20 cellular contexts compared by ENCODE assay signal in genomic region chrX:23826653-23827052, GRCh38. TPM values are rescaled to one million over a fixed set of nuclear protein-coding genes. Genes with fewer than 3 reads are reported as not detected.
A peak's percentile ranks its signal among the peaks of the same experiment; 100 is the strongest.
DNase-seq lines count a peak whose midpoint lies in the region; ATAC-seq, FAIRE-seq and TF ChIP-seq lines count a peak whose summit lies in the region.
"Had no signal": no experiment of that assay in that cellular context is flagged by ENCODE, and none has a peak within 500 bp of the region (broad histone marks: within the 10 kb centered on the region; RNA-seq: fewer than 3 reads in every experiment).

No MANE protein-coding gene starts in this region.

- H3K79me2 ChIP-seq in endothelial cell of umbilical vein (ENCODE audit: control insufficient read depth, insufficient read depth, low read length), result no peaks in the 10 kb centered on the region

- H3K9me1 ChIP-seq in endothelial cell of umbilical vein (replicated peaks; ENCODE audit: control insufficient read depth, extremely low read depth, insufficient read depth, low read length), result no peaks in the 10 kb centered on the region

- no peak overlapping the region for H3K9ac ChIP-seq in endothelial cell of umbilical vein (replicated peaks; ENCODE audit: extremely low read depth, insufficient read depth, low read length)

- no peaks in the 10 kb centered on the region for H3K27me3 ChIP-seq in endothelial cell of umbilical vein (ENCODE audit: control insufficient read depth in 2 of 2, insufficient read depth in 2 of 2, low read length in 2 of 2)

- H3K4me2 ChIP-seq in endothelial cell of umbilical vein (ENCODE audit: insufficient read depth, low read length), result no peak overlapping the region

- POLR2A ChIA-PET in endothelial cell of umbilical vein (lab: Charles Lee), result interaction anchor here (0.6 kb wide), 1 partner anchor 10 kb away, joined by 4 read pairs; no protein-coding TSS in a partner anchor

- ATAC-seq in activated T-cell treated with anti-CD3 and anti-CD28 coated beads, Interleukin-2, amount 50 U/mL, for 72 hours (replicated peaks in 1 of 2), result no peak
- ATAC-seq in HG02885 (IDR thresholded peaks at IDR 0.05; ENCODE audit: poor library complexity, unreplicated experiment), result no peak
- ATAC-seq: CD8-positive, alpha-beta T cell had no signal

- no peaks in the 10 kb centered on the region for H3K4me1 ChIP-seq in endothelial cell of umbilical vein (ENCODE audit: control insufficient read depth, extremely low read depth, insufficient read depth, low read length)

- CTCF ChIA-PET in endothelial cell of umbilical vein (lab: Charles Lee), result no interaction called here

- no peak overlapping the region for H3K27ac ChIP-seq in endothelial cell of umbilical vein (ENCODE audit: insufficient read depth, low read depth, low read length)

- peaks cover 16% of the 10 kb centered on the region for H3K4me1 Mint-ChIP-seq in CD14-positive monocyte
- no peaks in the 10 kb centered on the region for H3K4me1 Mint-ChIP-seq in activated T-cell treated with anti-CD3 and anti-CD28 coated beads, Interleukin-2, amount 50 U/mL, for 72 hours (ENCODE audit: low read depth)
- H3K4me1 Mint-ChIP-seq: B cell, H9 had no signal

- peak; percentile 54 for DNase-seq in CD14-positive monocyte (ENCODE audit: low spot score)
- no peak for DNase-seq in GM12891 (ENCODE audit: insufficient read length, low spot score)
- DNase-seq in NCI-H524 treated with DMSO at 0.1 percent for 48 hours (lab: John Stamatoyannopoulos, UW), result peak; percentile 55
- no peak for DNase-seq in endothelial cell of umbilical vein (ENCODE audit: low read depth, low spot score)
- DNase-seq in posterior cingulate gyrus, result no peak
- DNase-seq in activated T-cell treated with anti-CD3 and anti-CD28 coated beads, Interleukin-2, amount 50 U/mL, for 72 hours, result no peak
- DNase-seq: C1 segment of cervical spinal cord; CD8-positive, alpha-beta T cell; COR-L47; DMS153; DMS79 treated with DMSO at 0.1 percent for 48 hours; EL; GOT3; H9 had no signal

- TF ChIP-seq CTCF in CD14-positive monocyte (IDR thresholded peaks at IDR 0.05) (no peak), endothelial cell of umbilical vein (IDR thresholded peaks at IDR 0.05; ENCODE audit: extremely low read depth in 1 of 2, insufficient read depth in 1 of 2, low read depth in 1 of 2, low read length in 2 of 2) (no peak)

- no TSS peak for BruUV-seq in endothelial cell of umbilical vein (replicated peaks; lab: Mats Ljungman, UMichigan)

- H3K36me3 ChIP-seq in endothelial cell of umbilical vein (ENCODE audit: control insufficient read depth in 2 of 2, extremely low read depth in 1 of 2, insufficient read depth in 2 of 2, low read length in 2 of 2), result no peaks in the 10 kb centered on the region

- H3K9me3 ChIP-seq in endothelial cell of umbilical vein (replicated peaks; ENCODE audit: control insufficient read depth, insufficient read depth, low read length), result no peaks in the 10 kb centered on the region

- H3K27me3 Mint-ChIP-seq in CD14-positive monocyte (ENCODE audit: low read depth in 3 of 3), result peaks cover 0 to 9% (median 0%) of the 10 kb centered on the region in 3 donors
- H3K27me3 Mint-ChIP-seq in activated T-cell treated with anti-CD3 and anti-CD28 coated beads, Interleukin-2, amount 50 U/mL, for 72 hours (ENCODE audit: low read depth), result peaks cover 18% of the 10 kb centered on the region
- H3K27me3 Mint-ChIP-seq: B cell had no signal

- no peaks in the 10 kb centered on the region for H4K20me1 ChIP-seq in endothelial cell of umbilical vein (replicated peaks; ENCODE audit: control insufficient read depth, extremely low read depth, insufficient read depth, low read length)

- H3K4me3 ChIP-seq in endothelial cell of umbilical vein (replicated peaks in 1 of 3; ENCODE audit: insufficient read depth in 1 of 3, low read depth in 1 of 3, low read length in 3 of 3), result no peak overlapping the region

- intact Hi-C loops in CD14-positive monocyte (cut with micrococcal nuclease) (no loop called here), endothelial cell of umbilical vein (cut with micrococcal nuclease) (no loop called here), posterior cingulate gyrus (cut with DNase I) (no loop called here)

- dilution Hi-C loops in endothelial cell of umbilical vein (cut with MboI; ENCODE audit: extremely low pct_ligation_motif_present, low sequenced_read_pairs), result no loop called here

- FAIRE-seq in GM12891 (lab: Jason Lieb, UNC) (no peak), endothelial cell of umbilical vein (lab: Jason Lieb, UNC) (peak; percentile 43)
- FAIRE-seq: A204.1, D721Med, G401.6, GM12892 had no signal

- no peaks in the 10 kb centered on the region for H3K36me3 Mint-ChIP-seq in CD14-positive monocyte
- H3K36me3 Mint-ChIP-seq in activated T-cell treated with anti-CD3 and anti-CD28 coated beads, Interleukin-2, amount 50 U/mL, for 72 hours (ENCODE audit: insufficient read depth in 2 of 2), result no peaks in the 10 kb centered on the region
- H3K36me3 Mint-ChIP-seq: CD8-positive, alpha-beta T cell had no signal

- H3K4me3 Mint-ChIP-seq in CD14-positive monocyte, result no peak overlapping the region
- no peak overlapping the region for H3K4me3 Mint-ChIP-seq in activated T-cell treated with anti-CD3 and anti-CD28 coated beads, Interleukin-2, amount 50 U/mL, for 72 hours
- H3K4me3 Mint-ChIP-seq: B cell; CD8-positive, alpha-beta T cell; H9 had no signal

- no peak overlapping the region for H2AFZ ChIP-seq in endothelial cell of umbilical vein (ENCODE audit: low read depth, low read length)

- peak overlapping the region in 5 of 7 donors; percentile 25 to 88 (median 54) for H3K27ac Mint-ChIP-seq in CD14-positive monocyte
- no peak overlapping the region for H3K27ac Mint-ChIP-seq in activated T-cell treated with anti-CD3 and anti-CD28 coated beads, Interleukin-2, amount 50 U/mL, for 72 hours
- H3K27ac Mint-ChIP-seq: B cell; CD8-positive, alpha-beta T cell; H9 had no signal

- peaks cover 0 to 2% (median 0%) of the 10 kb centered on the region in 7 donors for H3K9me3 Mint-ChIP-seq in CD14-positive monocyte
- H3K9me3 Mint-ChIP-seq in activated T-cell treated with anti-CD3 and anti-CD28 coated beads, Interleukin-2, amount 50 U/mL, for 72 hours, result no peaks in the 10 kb centered on the region
- H3K9me3 Mint-ChIP-seq: CD8-positive, alpha-beta T cell; H9 had no signal

- TF ChIP-seq POLR2A in GM12891 (IDR thresholded peaks at IDR 0.05; ENCODE audit: low read depth, low read length) (no peak), endothelial cell of umbilical vein (IDR thresholded peaks at IDR 0.05; ENCODE audit: low read depth, low read length) (no peak)

TF ChIP-seq in GM12891, 5 proteins besides CTCF, POLR2A, EP300 and RAD21:
- TF ChIP-seq SPI1 (IDR thresholded peaks at IDR 0.05; ENCODE audit: low read depth, low read length) (peak; percentile 30; the same call in 1 of the 2 replicates), TAF1 (IDR thresholded peaks at IDR 0.05; ENCODE audit: low read depth, low read length) (no peak), POU2F2 (IDR thresholded peaks at IDR 0.05; ENCODE audit: low read depth, low read length) (no peak)

TF ChIP-seq in endothelial cell of umbilical vein, 7 proteins besides CTCF, POLR2A, EP300 and RAD21:
- TF ChIP-seq JUN (IDR thresholded peaks at IDR 0.05; ENCODE audit: borderline replicate concordance, insufficient read depth, insufficient read length, low read depth) (no peak), POLR2AphosphoS5 (IDR thresholded peaks at IDR 0.05; ENCODE audit: insufficient read depth, low read depth, low read length) (no peak), MYC (IDR thresholded peaks at IDR 0.05; ENCODE audit: low read depth, low read length) (no peak)

RNA-seq across cellular contexts. Expression of gene SAT1, which starts 43.7 kb away (rescaled TPM):
- polyA plus RNA-seq in CD14-positive monocyte (100 to 1,000 TPM; 897 to 970 TPM), endothelial cell of umbilical vein (264 and 526 TPM in 2 replicates)
- 156 TPM for polyA plus RNA-seq in GM12891 (2012; ENCODE audit: low read depth, missing spikeins)
- 256 and 289 TPM in 2 replicates for total RNA-seq in endothelial cell of umbilical vein
- 181 and 234 TPM in 2 replicates for polyA plus RNA-seq in endothelial cell of umbilical vein (2011; cell fraction: cytosol; rRNA removed)
- 3,716 and 6,543 TPM in 2 replicates for polyA plus RNA-seq in endothelial cell of umbilical vein (2011; cell fraction: nucleus; rRNA removed)
- 485 and 1,166 TPM in 2 replicates for polyA plus RNA-seq in endothelial cell of umbilical vein (2012)
- polyA minus RNA-seq in endothelial cell of umbilical vein, result 186 and 341 TPM in 2 replicates
- 23.6 TPM for polyA minus RNA-seq in endothelial cell of umbilical vein (2011; cell fraction: cytosol; rRNA and poly(A)+ RNA removed)
- 856 and 1,169 TPM in 2 replicates for polyA minus RNA-seq in endothelial cell of umbilical vein (2011; cell fraction: nucleus; rRNA and poly(A)+ RNA removed)
- 100 to 1,000 TPM; 229 to 424 TPM for total RNA-seq in activated T-cell treated with anti-CD3 and anti-CD28 coated beads, Interleukin-2, amount 50 U/mL, for 72 hours

Comparison
In these comparisons a context has a peak if more than half of its experiments do, and no peak if none do; other contexts are left out.
1. DNase-seq: peak in CD14-positive monocyte (single experiment) and NCI-H524 treated with DMSO at 0.1 percent for 48 hours (single experiment); none in GM12891 (single experiment), endothelial cell of umbilical vein (single experiment), posterior cingulate gyrus (0 of 10) and activated T-cell treated with anti-CD3 and anti-CD28 coated beads, Interleukin-2, amount 50 U/mL, for 72 hours (0 of 2).